ENCODE assay signal across 16 cellular contexts in genomic region chr1:198423701-198424100, GRCh38.
"Had no signal": no experiment of that assay in that cellular context is flagged by ENCODE, and none has a peak within 500 bp of the region (broad histone marks: within the 10 kb centered on the region; RNA-seq: fewer than 3 reads in every experiment).

No MANE protein-coding gene starts in this region.

- H3K27me3 Mint-ChIP-seq: activated CD4-positive, alpha-beta T cell treated with anti-CD3 and anti-CD28 coated beads for 36 hours had no signal

- H3K4me1 Mint-ChIP-seq: activated CD4-positive, alpha-beta T cell treated with anti-CD3 and anti-CD28 coated beads for 36 hours; activated naive CD8-positive, alpha-beta T cell treated with anti-CD3 and anti-CD28 coated beads, Interleukin-2, amount 50 U/mL, for 24 hours had no signal

- H3K27ac Mint-ChIP-seq: activated CD4-positive, alpha-beta T cell treated with anti-CD3 and anti-CD28 coated beads for 36 hours; activated naive CD8-positive, alpha-beta T cell treated with anti-CD3 and anti-CD28 coated beads, Interleukin-2, amount 50 U/mL, for 24 hours; activated T-helper 1 cell treated with anti-CD3 and anti-CD28 coated beads, Interleukin-12 subunit alpha, Interleukin-12 subunit beta, Interleukin-2, Interleukin-4 antibody, amounts not matched to agents 30 ng/mL and 10 ng/mL and 1 ng/mL, durations not matched to agents 14 hours and 24 hours and 36 hours; neural progenitor cell had no signal

- H3K36me3 ChIP-seq: ascending aorta, cardiac muscle cell, colonic mucosa, gastrocnemius medialis, heart right ventricle, neural progenitor cell, upper lobe of left lung had no signal

- H3K9ac ChIP-seq: neural progenitor cell, parathyroid adenoma had no signal

- H3K4me3 Mint-ChIP-seq: activated CD4-positive, alpha-beta T cell treated with anti-CD3 and anti-CD28 coated beads for 36 hours; activated naive CD8-positive, alpha-beta T cell treated with anti-CD3 and anti-CD28 coated beads, Interleukin-2, amount 50 U/mL, for 24 hours; activated T-helper 1 cell treated with anti-CD3 and anti-CD28 coated beads, Interleukin-12 subunit alpha, Interleukin-12 subunit beta, Interleukin-2, Interleukin-4 antibody, amounts not matched to agents 30 ng/mL and 10 ng/mL and 1 ng/mL, durations not matched to agents 14 hours and 24 hours and 36 hours; neural progenitor cell had no signal

- DNase-seq: activated CD4-positive, alpha-beta T cell treated with anti-CD3 and anti-CD28 coated beads for 36 hours; activated naive CD4-positive, alpha-beta T cell; activated naive CD8-positive, alpha-beta T cell treated with anti-CD3 and anti-CD28 coated beads, Interleukin-2, amount 50 U/mL, for 24 hours; colonic mucosa; gastrocnemius medialis; heart right ventricle; stimulated activated CD4-positive, alpha-beta T cell treated with anti-CD3 and anti-CD28 coated beads, Interleukin-4, amount 100 ng/mL, for 1 hour; stimulated activated CD8-positive, alpha-beta memory T cell treated with anti-CD3 and anti-CD28 coated beads, Interleukin-4, amount 100 ng/mL, for 48 hours; stimulated activated naive CD8-positive, alpha-beta T cell treated with anti-CD3 and anti-CD28 coated beads, Interleukin-15, Interleukin-2, amounts not matched to agents 100 U/mL and 50 U/mL, for 24 hours; T1000; upper lobe of left lung had no signal

- H3K36me3 Mint-ChIP-seq: neural progenitor cell had no signal

- H3K27ac ChIP-seq: ascending aorta, cardiac muscle cell, colonic mucosa, gastrocnemius medialis, heart right ventricle, neural progenitor cell, parathyroid adenoma, upper lobe of left lung had no signal

- H3K4me3 ChIP-seq: ascending aorta, cardiac muscle cell, colonic mucosa, gastrocnemius medialis, heart right ventricle, neural progenitor cell, upper lobe of left lung had no signal

- H3K4me2 ChIP-seq: neural progenitor cell had no signal

- H2AFZ ChIP-seq: neural progenitor cell, parathyroid adenoma had no signal

- H3K9me3 ChIP-seq: ascending aorta, colonic mucosa, gastrocnemius medialis, heart right ventricle, upper lobe of left lung had no signal

- H3K4me1 ChIP-seq: ascending aorta, colonic mucosa, gastrocnemius medialis, heart right ventricle, neural progenitor cell, parathyroid adenoma, upper lobe of left lung had no signal

- H3K9me3 Mint-ChIP-seq: activated naive CD8-positive, alpha-beta T cell treated with anti-CD3 and anti-CD28 coated beads, Interleukin-2, amount 50 U/mL, for 24 hours; activated T-helper 1 cell treated with anti-CD3 and anti-CD28 coated beads, Interleukin-12 subunit alpha, Interleukin-12 subunit beta, Interleukin-2, Interleukin-4 antibody, amounts not matched to agents 30 ng/mL and 10 ng/mL and 1 ng/mL, durations not matched to agents 14 hours and 24 hours and 36 hours had no signal

- H3K27me3 ChIP-seq: ascending aorta, cardiac muscle cell, colonic mucosa, gastrocnemius medialis, heart right ventricle, neural progenitor cell, upper lobe of left lung had no signal

- H3K79me2 ChIP-seq: parathyroid adenoma had no signal
